In the genomic region with DNA sequence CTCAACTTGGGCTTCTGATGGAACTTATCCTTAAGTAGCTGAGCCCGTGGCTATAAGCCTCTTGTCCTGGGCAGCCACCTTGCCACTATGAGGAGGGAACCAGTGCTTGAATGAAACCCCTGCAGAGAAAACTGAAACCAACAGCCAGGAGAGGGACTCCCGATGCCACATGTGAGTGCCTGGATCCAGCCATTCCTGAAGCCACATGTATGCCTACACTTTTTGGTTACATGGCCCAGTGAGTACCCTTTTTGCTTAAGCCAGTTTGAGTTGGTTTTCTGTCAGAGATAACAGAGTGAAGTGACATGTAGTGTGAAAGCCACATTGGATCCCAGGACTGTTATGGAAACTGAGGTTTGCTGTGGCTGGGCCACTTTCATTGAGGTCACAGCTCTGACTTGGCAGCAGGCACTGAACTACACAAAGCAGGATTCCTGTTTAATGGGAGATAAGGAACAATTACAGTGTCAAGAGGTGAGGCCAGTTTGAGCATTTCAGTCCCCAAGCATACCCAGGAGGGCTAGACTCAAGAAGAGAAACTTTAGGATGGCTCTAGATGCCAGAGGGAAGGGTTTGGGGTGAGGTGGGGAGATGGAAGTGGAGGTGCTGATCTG, we compare ENCODE assay signal across 21 cellular contexts.
"Had no signal": no experiment of that assay in that cellular context is flagged by ENCODE, and none has a peak within 500 bp of the region (broad histone marks: within the 10 kb centered on the region; RNA-seq: fewer than 3 reads in every experiment).

No MANE protein-coding gene starts in this region.

- H3K4me3 Mint-ChIP-seq: endodermal cell; natural killer cell treated with Interleukin-12 subunit alpha and Interleukin-12 subunit beta and Interleukin-15 and Interleukin-18, amount 100 ng/mL, for 72 hours; stimulated activated naive CD8-positive, alpha-beta T cell treated with anti-CD3 and anti-CD28 coated beads, Interleukin-15, Interleukin-2, amounts not matched to agents 100 ng/mL and 50 ng/mL, for 24 hours had no signal

- H3K36me3 Mint-ChIP-seq: natural killer cell treated with Interleukin-12 subunit alpha and Interleukin-12 subunit beta and Interleukin-15 and Interleukin-18, amount 100 ng/mL, for 72 hours had no signal

- H3K9me3 ChIP-seq: left lung, lower lobe of right lung, psoas muscle, testis, upper lobe of right lung, vagina had no signal

- H3K27me3 ChIP-seq: left lung, testis, tibial nerve, upper lobe of right lung, vagina had no signal

- H3K9me3 Mint-ChIP-seq: endodermal cell; natural killer cell treated with Interleukin-12 subunit alpha and Interleukin-12 subunit beta and Interleukin-15 and Interleukin-18, amount 100 ng/mL, for 72 hours; stimulated activated naive CD8-positive, alpha-beta T cell treated with anti-CD3 and anti-CD28 coated beads, Interleukin-15, Interleukin-2, amounts not matched to agents 100 ng/mL and 50 ng/mL, for 24 hours had no signal

- ATAC-seq: left lung; lower lobe of right lung; natural killer cell treated with Interleukin-12 subunit alpha and Interleukin-12 subunit beta and Interleukin-15 and Interleukin-18, amount 100 ng/mL, for 72 hours; psoas muscle; upper lobe of right lung had no signal

- H3K4me3 ChIP-seq: coronary artery, left lung, lower lobe of right lung, psoas muscle, testis, tibial nerve, upper lobe of right lung, vagina had no signal

- H3K27me3 Mint-ChIP-seq: natural killer cell treated with Interleukin-12 subunit alpha and Interleukin-12 subunit beta and Interleukin-15 and Interleukin-18, amount 100 ng/mL, for 72 hours; stimulated activated naive CD8-positive, alpha-beta T cell treated with anti-CD3 and anti-CD28 coated beads, Interleukin-15, Interleukin-2, amounts not matched to agents 100 ng/mL and 50 ng/mL, for 24 hours had no signal

- H3K4me1 ChIP-seq: left lung, lower lobe of right lung, psoas muscle, testis, tibial nerve, upper lobe of right lung had no signal

- H3K27ac ChIP-seq: coronary artery, left lung, lower lobe of right lung, testis, tibial nerve, upper lobe of right lung had no signal

- FAIRE-seq: endothelial cell of umbilical vein, small intestine had no signal

- H3K36me3 ChIP-seq: left lung, lower lobe of right lung, tibial nerve, upper lobe of right lung, vagina had no signal

- DNase-seq: effector CD4-positive, alpha-beta T cell; endodermal cell; erythroblast; foreskin melanocyte; islet precursor cell; left lung; lower lobe of right lung; mesenchymal stem cell; midbrain; psoas muscle; retina; small intestine; stimulated activated CD4-positive, alpha-beta T cell treated with anti-CD3 and anti-CD28 coated beads, Interleukin-12 subunit alpha, Interleukin-12 subunit beta, amount 100 ng/mL, for 4 hours; testis; upper lobe of right lung had no signal

- H3K27ac Mint-ChIP-seq: endodermal cell; natural killer cell treated with Interleukin-12 subunit alpha and Interleukin-12 subunit beta and Interleukin-15 and Interleukin-18, amount 100 ng/mL, for 72 hours; stimulated activated naive CD8-positive, alpha-beta T cell treated with anti-CD3 and anti-CD28 coated beads, Interleukin-15, Interleukin-2, amounts not matched to agents 100 ng/mL and 50 ng/mL, for 24 hours had no signal
